In the genomic region with DNA sequence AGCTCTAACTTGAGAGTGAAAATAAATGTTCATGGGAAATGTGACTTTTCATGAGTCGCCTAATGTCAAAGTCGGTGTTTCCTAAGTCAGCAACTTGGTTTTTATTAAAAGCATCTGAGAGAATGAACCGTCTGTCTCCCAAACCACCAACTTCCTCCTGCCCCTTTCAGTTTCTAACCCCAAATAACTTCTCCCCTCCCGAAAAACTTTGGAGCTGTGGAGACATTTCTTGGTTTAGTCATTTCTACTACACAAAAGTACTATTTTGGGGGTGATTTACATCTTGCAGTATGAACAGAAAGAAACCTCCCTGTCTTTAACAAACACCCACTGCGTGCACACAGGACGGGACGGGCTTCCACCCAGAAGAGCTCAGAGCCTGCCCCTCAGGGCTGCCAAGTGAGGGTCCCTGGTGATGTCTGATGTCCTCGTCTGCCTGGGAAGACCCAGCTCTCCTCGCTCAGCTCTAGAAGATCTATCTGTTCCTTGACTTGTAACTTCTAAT, we compare ENCODE assay signal across 8 cellular contexts.
DNase-seq lines count a peak whose midpoint lies in the region; ATAC-seq and TF ChIP-seq lines count a peak whose summit lies in the region.

No MANE protein-coding gene starts in this region.

- peaks cover 3 to 16% of the 10 kb centered on the region in 2 donors for H3K4me1 ChIP-seq in lung (ENCODE audit: control insufficient read depth in 2 of 2, insufficient read depth in 2 of 2, low read length in 2 of 2)
- H3K4me1 ChIP-seq in tibial artery = peaks cover 12 to 65% (median 62%) of the 10 kb centered on the region in 4 donors

- WGBS in lung, 2 donors = 26 to 58% methylated on average over 9 of the region's 9 CpGs

- H3K36me3 ChIP-seq in lung (ENCODE audit: control insufficient read depth in 2 of 2, insufficient read depth in 2 of 2, low read length in 2 of 2) (no peaks in the 10 kb centered on the region), tibial artery (peaks cover 0 to 9% (median 0%) of the 10 kb centered on the region in 3 donors)

- H3K36me3 Mint-ChIP-seq in activated T-cell treated with anti-CD3 and anti-CD28 coated beads, Interleukin-2, amount 50 U/mL, for 24 hours (ENCODE audit: low read depth) = peaks cover 42% of the 10 kb centered on the region

- peak overlapping the region; percentile 97 for H3K27ac Mint-ChIP-seq in activated T-cell treated with anti-CD3 and anti-CD28 coated beads, Interleukin-2, amount 50 U/mL, for 24 hours

- peak overlapping the region; percentile 69 for H3K4me3 Mint-ChIP-seq in activated T-cell treated with anti-CD3 and anti-CD28 coated beads, Interleukin-2, amount 50 U/mL, for 24 hours

- peak; percentile 57 for ATAC-seq in GM19463 (IDR thresholded peaks at IDR 0.05; ENCODE audit: unreplicated experiment)
- peak; percentile 54 for ATAC-seq in HG03521 (IDR thresholded peaks at IDR 0.05; ENCODE audit: unreplicated experiment)
- ATAC-seq in lung (ENCODE audit: insufficient read depth, low FRiP score) = no peak

- intact Hi-C loops in tibial artery (cut with DNase I; ENCODE audit: low total_unique reads) = loop anchor here (2.0 kb wide), 1 partner anchor 63 kb away; no protein-coding TSS in a partner anchor

- H3K4me3 ChIP-seq in lung (no peak overlapping the region), tibial artery (no peak overlapping the region)

- H3K9me3 Mint-ChIP-seq in activated T-cell treated with anti-CD3 and anti-CD28 coated beads, Interleukin-2, amount 50 U/mL, for 24 hours = peaks cover 2% of the 10 kb centered on the region

- no peaks in the 10 kb centered on the region for H3K27me3 ChIP-seq in lung (ENCODE audit: control insufficient read depth, insufficient read depth)
- H3K27me3 ChIP-seq in tibial artery = no peaks in the 10 kb centered on the region

- H3K27ac ChIP-seq in lung (ENCODE audit: low read depth in 1 of 2, low read length in 1 of 2) (peak overlapping the region; percentile 28 to 68), tibial artery (peak overlapping the region; percentile 90 to 98)

- peaks cover 70% of the 10 kb centered on the region for H3K4me1 Mint-ChIP-seq in activated T-cell treated with anti-CD3 and anti-CD28 coated beads, Interleukin-2, amount 50 U/mL, for 24 hours (ENCODE audit: low read depth)

- no peaks in the 10 kb centered on the region for H3K27me3 Mint-ChIP-seq in activated T-cell treated with anti-CD3 and anti-CD28 coated beads, Interleukin-2, amount 50 U/mL, for 24 hours

- H3K9me3 ChIP-seq in lung (ENCODE audit: control insufficient read depth in 2 of 2, insufficient read depth in 1 of 2, low read length in 1 of 2) (no peaks in the 10 kb centered on the region), tibial artery (no peaks in the 10 kb centered on the region)

- TF ChIP-seq CTCF in lung (IDR thresholded peaks at IDR 0.05; ENCODE audit: control extremely low read depth, extremely low read depth) (no peak), tibial artery (IDR thresholded peaks at IDR 0.05) (no peak)

- DNase-seq in ELR (ENCODE audit: low read depth) (peak; percentile 56), lung (ENCODE audit: low spot score) (no peak), tibial artery (peak in 1 of 2 donors; percentile 18), ecto neural progenitor cell (ENCODE audit: low spot score) (no peak), UCSD-AML1 (lab: John Stamatoyannopoulos, UW; ENCODE audit: unreplicated experiment) (no peak)
- DNase-seq in activated T-cell treated with anti-CD3 and anti-CD28 coated beads, Interleukin-2, amount 50 U/mL, for 24 hours = peak; percentile 73

Comparison
In these comparisons a context has a peak if more than half of its experiments do, and no peak if none do; other contexts are left out.
1. DNase-seq: peak in ELR (single experiment) and activated T-cell treated with anti-CD3 and anti-CD28 coated beads, Interleukin-2, amount 50 U/mL, for 24 hours (single experiment); none in lung (single experiment), ecto neural progenitor cell (single experiment) and UCSD-AML1 (single experiment).